In genomic region chr2:226116346-226116745, GRCh38 we compare ENCODE assay signal across 24 cellular contexts.
"Had no signal": no experiment of that assay in that cellular context is flagged by ENCODE, and none has a peak within 500 bp of the region (broad histone marks: within the 10 kb centered on the region; RNA-seq: fewer than 3 reads in every experiment).

No MANE protein-coding gene starts in this region.

- H3K27ac ChIP-seq: gastrocnemius medialis, neural progenitor cell, ovary, psoas muscle, testis had no signal

- H3K4me3 ChIP-seq: breast epithelium, gastrocnemius medialis, neural progenitor cell, ovary, psoas muscle, testis had no signal

- H3K27me3 ChIP-seq: breast epithelium, gastrocnemius medialis, neural progenitor cell, ovary, testis had no signal

- DNase-seq: activated B cell treated with CpG ODN at 0.5 μM for 24 hours; activated CD4-positive, alpha-beta memory T cell treated with anti-CD3 and anti-CD28 coated beads, Interleukin-2, amount 10 ng/mL, durations not matched to agents 7 days and 5 days; activated CD4-positive, alpha-beta T cell treated with anti-CD3 and anti-CD28 coated beads for 4 hours; activated CD8-positive, alpha-beta memory T cell treated with anti-CD3 and anti-CD28 coated beads, Interleukin-2, amount 10 ng/mL, durations not matched to agents 7 days and 5 days; activated naive CD4-positive, alpha-beta T cell treated with anti-CD3 and anti-CD28 coated beads, Interleukin-2, amount 10 ng/mL, durations not matched to agents 7 days and 5 days; activated naive CD8-positive, alpha-beta T cell treated with anti-CD3 and anti-CD28 coated beads, Interleukin-2, amount 50 U/mL, for 24 hours; activated T-cell treated with anti-CD3 and anti-CD28 coated beads, Interleukin-2, amount 50 U/mL, for 1 hour; anterior cingulate cortex; cerebellar nuclear complex; cortex of kidney; gastrocnemius medialis; head of caudate nucleus; left ventricle myocardium superior; naive thymus-derived CD4-positive, alpha-beta T cell; ovary; psoas muscle; right cardiac atrium; stimulated activated CD4-positive, alpha-beta T cell treated with anti-CD3 and anti-CD28 coated beads, Interleukin-15, amount 100 ng/mL, for 24 hours; stimulated activated CD4-positive, alpha-beta T cell treated with anti-CD3 and anti-CD28 coated beads, Interleukin-2, amount 100 ng/mL, for 48 hours; stimulated activated naive CD8-positive, alpha-beta T cell treated with anti-CD3 and anti-CD28 coated beads, Interleukin-15, amount 100 ng/mL, for 72 hours; testis had no signal

- H3K36me3 ChIP-seq: breast epithelium, gastrocnemius medialis, neural progenitor cell, ovary had no signal

- H3K9me3 ChIP-seq: breast epithelium, gastrocnemius medialis, ovary, psoas muscle, testis had no signal

- H3K9ac ChIP-seq: neural progenitor cell had no signal

- ATAC-seq: activated CD8-positive, alpha-beta memory T cell treated with anti-CD3 and anti-CD28 coated beads, Interleukin-2, amount 10 ng/mL, durations not matched to agents 7 days and 5 days; activated naive CD8-positive, alpha-beta T cell treated with anti-CD3 and anti-CD28 coated beads, Interleukin-2, amount 50 U/mL, for 24 hours; gastrocnemius medialis; left ventricle myocardium superior; naive thymus-derived CD4-positive, alpha-beta T cell; psoas muscle; right cardiac atrium; stimulated activated naive CD8-positive, alpha-beta T cell treated with anti-CD3 and anti-CD28 coated beads, Interleukin-15, amount 100 ng/mL, for 72 hours had no signal

- H3K4me1 ChIP-seq: breast epithelium, testis had no signal

- FAIRE-seq: endometrium had no signal
